ENCODE assay signal across 1 cellular context in genomic region chr9:83956288-83957028, GRCh38.
A peak's percentile ranks its signal among the peaks of the same experiment; 100 is the strongest.
TF ChIP-seq lines count a peak whose summit lies in the region.

No MANE protein-coding gene starts in this region.

TF ChIP-seq in HepG2, 621 proteins besides CTCF, POLR2A, EP300 and RAD21 (continued from another document and continues in another):
- TF ChIP-seq ZFP41 (CRISPR knock-in tag; IDR thresholded peaks at IDR 0.05; ENCODE audit: borderline replicate concordance) = 0 out of 2 replicates have a peak, but pooled peaks have one; percentile 60
- peak in 1 of 2 experiments; percentile 76; a peak in 2 of 4 replicates for TF ChIP-seq KLF16 (CRISPR knock-in tag; IDR thresholded peaks at IDR 0.05)
- no peak for TF ChIP-seq KAT2B (IDR thresholded peaks at IDR 0.05; ENCODE audit: borderline replicate concordance, low read depth, low read length)
- no peak; the same call in 1 of the 2 replicates for TF ChIP-seq MAZ (IDR thresholded peaks at IDR 0.05; ENCODE audit: borderline replicate concordance, low read depth, low read length)
- TF ChIP-seq MAZ (CRISPR knock-in tag; IDR thresholded peaks at IDR 0.05; ENCODE audit: low read depth) = peak; percentile 72
- TF ChIP-seq GABPA (IDR thresholded peaks at IDR 0.05; ENCODE audit: low read depth, low read length) = peak; percentile 83
- peak; percentile 94 for TF ChIP-seq GABPA (CRISPR knock-in tag; IDR thresholded peaks at IDR 0.05; ENCODE audit: low read depth)
- TF ChIP-seq ERF (CRISPR knock-in tag; IDR thresholded peaks at IDR 0.05) = peak; percentile 68; the same call in 1 of the 2 replicates
- TF ChIP-seq ZNF136 (CRISPR knock-in tag; IDR thresholded peaks at IDR 0.05; ENCODE audit: low read depth) = peak; percentile 51; the same call in 1 of the 2 replicates
- peak; percentile 88; the same call in 1 of the 2 replicates for TF ChIP-seq CCDC6 (CRISPR knock-in tag; IDR thresholded peaks at IDR 0.05)
- TF ChIP-seq XRCC5 (optimal IDR thresholded peaks at IDR 0.05; ENCODE audit: low read length) = peak; percentile 40
- peak; percentile 76 for TF ChIP-seq SP4 (CRISPR knock-in tag; IDR thresholded peaks at IDR 0.05)
- no peak for TF ChIP-seq ZNF577 (CRISPR knock-in tag; IDR thresholded peaks at IDR 0.05; ENCODE audit: borderline replicate concordance, low read depth)
- TF ChIP-seq PHF20 (CRISPR knock-in tag; IDR thresholded peaks at IDR 0.05) = peak; percentile 89
- peak; percentile 9; the same call in 1 of the 2 replicates for TF ChIP-seq ZBTB26 (CRISPR knock-in tag; IDR thresholded peaks at IDR 0.05; ENCODE audit: borderline replicate concordance)
- TF ChIP-seq ZNF589 (CRISPR knock-in tag; conservative IDR thresholded peaks at IDR 0.05) = peak; percentile 86
- TF ChIP-seq RNF2 (conservative IDR thresholded peaks at IDR 0.05; ENCODE audit: low read depth) = peak; percentile 76
- peak; percentile 32 for TF ChIP-seq KAT7 (CRISPR knock-in tag; IDR thresholded peaks at IDR 0.05; ENCODE audit: borderline replicate concordance)
- TF ChIP-seq ZBTB34 (CRISPR knock-in tag; IDR thresholded peaks at IDR 0.05) = peak; percentile 77
- peak; percentile 86; the same call in 1 of the 2 replicates for TF ChIP-seq KDM2A (CRISPR knock-in tag; IDR thresholded peaks at IDR 0.05; ENCODE audit: borderline replicate concordance, low read depth)
- TF ChIP-seq CEBPZ (IDR thresholded peaks at IDR 0.05; ENCODE audit: low read length) = no peak
- peak; percentile 92; the same call in 1 of the 2 replicates for TF ChIP-seq ZNF891 (CRISPR knock-in tag; IDR thresholded peaks at IDR 0.05)
- no peak for TF ChIP-seq NFIB (CRISPR knock-in tag; IDR thresholded peaks at IDR 0.05; ENCODE audit: borderline replicate concordance)
- TF ChIP-seq FOXM1 (CRISPR knock-in tag; IDR thresholded peaks at IDR 0.05) = peak; percentile 69; the same call in 1 of the 2 replicates
- TF ChIP-seq MXI1 (IDR thresholded peaks at IDR 0.05; ENCODE audit: borderline replicate concordance, low read depth, low read length) = peak; percentile 61; the same call in 1 of the 3 replicates
- no peak for TF ChIP-seq CCAR2 (optimal IDR thresholded peaks at IDR 0.05; ENCODE audit: low read depth, low read length)
- peak; percentile 65; the same call in 1 of the 2 replicates for TF ChIP-seq SP2 (CRISPR knock-in tag; IDR thresholded peaks at IDR 0.05)
- 0 out of 2 replicates have a peak, but pooled peaks have one; percentile 65 for TF ChIP-seq MTF2 (CRISPR knock-in tag; IDR thresholded peaks at IDR 0.05; ENCODE audit: borderline replicate concordance)
- TF ChIP-seq ZNF441 (CRISPR knock-in tag; IDR thresholded peaks at IDR 0.05; ENCODE audit: borderline replicate concordance) = peak; percentile 48; the same call in 1 of the 2 replicates
- no peak for TF ChIP-seq HNRNPUL1 (IDR thresholded peaks at IDR 0.05; ENCODE audit: low read depth, low read length)
- no peak; the same call in 1 of the 2 replicates for TF ChIP-seq ZNF160 (CRISPR knock-in tag; IDR thresholded peaks at IDR 0.05)
- peak; percentile 96; the same call in 1 of the 2 replicates for TF ChIP-seq ETV6 (CRISPR knock-in tag; conservative IDR thresholded peaks at IDR 0.05)
- TF ChIP-seq ZNF337 (CRISPR knock-in tag; IDR thresholded peaks at IDR 0.05; ENCODE audit: borderline replicate concordance, low read depth) = peak; percentile 39; the same call in 1 of the 2 replicates
- TF ChIP-seq FOXJ3 (CRISPR knock-in tag; IDR thresholded peaks at IDR 0.05; ENCODE audit: borderline replicate concordance) = peak; percentile 69
- TF ChIP-seq MAFG (CRISPR knock-in tag; IDR thresholded peaks at IDR 0.05) = no peak
- TF ChIP-seq MEF2D (CRISPR knock-in tag; IDR thresholded peaks at IDR 0.05) = peak; percentile 90
- TF ChIP-seq ZMAT5 (CRISPR knock-in tag; IDR thresholded peaks at IDR 0.05; ENCODE audit: borderline replicate concordance, low read depth) = no peak
- no peak for TF ChIP-seq SCMH1 (CRISPR knock-in tag; IDR thresholded peaks at IDR 0.05; ENCODE audit: borderline replicate concordance)
- TF ChIP-seq HNRNPL (IDR thresholded peaks at IDR 0.05; ENCODE audit: low read depth, low read length) = peak; percentile 89
- no peak for TF ChIP-seq ZNF484 (CRISPR knock-in tag; IDR thresholded peaks at IDR 0.05; ENCODE audit: borderline replicate concordance, low read depth)
- TF ChIP-seq TERF1 (CRISPR knock-in tag; IDR thresholded peaks at IDR 0.05) = 0 out of 2 replicates have a peak, but pooled peaks have one; percentile 74
- no peak for TF ChIP-seq MTA3 (CRISPR knock-in tag; IDR thresholded peaks at IDR 0.05)
- TF ChIP-seq TCF7L2 (IDR thresholded peaks at IDR 0.05; ENCODE audit: low read depth, low read length) = no peak
- peak; percentile 87 for TF ChIP-seq UBTF (CRISPR knock-in tag; IDR thresholded peaks at IDR 0.05)
- TF ChIP-seq EED (CRISPR knock-in tag; IDR thresholded peaks at IDR 0.05) = no peak
- peak; percentile 93 for TF ChIP-seq ZFY (CRISPR knock-in tag; IDR thresholded peaks at IDR 0.05)
- TF ChIP-seq ZUFSP (CRISPR knock-in tag; IDR thresholded peaks at IDR 0.05; ENCODE audit: borderline replicate concordance) = no peak
- no peak; the same call in 1 of the 2 replicates for TF ChIP-seq NFE2L1 (CRISPR knock-in tag; IDR thresholded peaks at IDR 0.05; ENCODE audit: borderline replicate concordance)
- no peak; the same call in 1 of the 2 replicates for TF ChIP-seq RFX3 (CRISPR knock-in tag; IDR thresholded peaks at IDR 0.05)
- peak; percentile 57; the same call in 1 of the 2 replicates for TF ChIP-seq BRD4 (CRISPR knock-in tag; IDR thresholded peaks at IDR 0.05)
- TF ChIP-seq ZBTB7A (CRISPR knock-in tag; IDR thresholded peaks at IDR 0.05) = peak; percentile 63; the same call in 1 of the 2 replicates
- no peak for TF ChIP-seq SNAPC5 (CRISPR knock-in tag; IDR thresholded peaks at IDR 0.05; ENCODE audit: borderline replicate concordance)
- TF ChIP-seq ZFAT (CRISPR knock-in tag; conservative IDR thresholded peaks at IDR 0.05) = peak; percentile 66; the same call in 1 of the 2 replicates
- peak; percentile 84; the same call in 1 of the 2 replicates for TF ChIP-seq IRF9 (CRISPR knock-in tag; IDR thresholded peaks at IDR 0.05; ENCODE audit: borderline replicate concordance)
- peak; percentile 68 for TF ChIP-seq HOXD1 (CRISPR knock-in tag; IDR thresholded peaks at IDR 0.05)
